8 cellular contexts compared by ENCODE assay signal in genomic region chr3:139629033-139629432, GRCh38. TPM values are rescaled to one million over a fixed set of nuclear protein-coding genes. Genes with fewer than 3 reads are reported as not detected.
DNase-seq lines count a peak whose midpoint lies in the region; ATAC-seq and TF ChIP-seq lines count a peak whose summit lies in the region.

No MANE protein-coding gene starts in this region.

- DNase-seq in LHCN-M2 (ENCODE audit: low read depth) (peak; percentile 3), choroid plexus epithelial cell (ENCODE audit: low read depth) (peak; percentile 21), foreskin melanocyte (no peak), uterus (no peak)

- H3K4me3 ChIP-seq in DOHH2 (ENCODE audit: low read length) (no peak overlapping the region), choroid plexus epithelial cell (ENCODE audit: low read depth, low read length) (no peak overlapping the region), uterus (no peak overlapping the region), gastroesophageal sphincter (no peak overlapping the region)

- TF ChIP-seq CTCF in DOHH2 (IDR thresholded peaks at IDR 0.05; ENCODE audit: low read depth, low read length, poor library complexity, severe bottlenecking) (peak; percentile 43), choroid plexus epithelial cell (conservative IDR thresholded peaks at IDR 0.05; ENCODE audit: low read depth, low read length) (peak; percentile 49), uterus (IDR thresholded peaks at IDR 0.05) (no peak), gastroesophageal sphincter (IDR thresholded peaks at IDR 0.05) (no peak)

- H3K9me2 ChIP-seq in DOHH2 (replicated peaks; ENCODE audit: control insufficient read depth, low read length) = no peaks in the 10 kb centered on the region

- no peaks in the 10 kb centered on the region for H4K20me1 ChIP-seq in DOHH2 (ENCODE audit: control insufficient read depth, insufficient read depth, low read depth, low read length)

- TF ChIP-seq EP300 in gastroesophageal sphincter (IDR thresholded peaks at IDR 0.05) = no peak

- no peaks in the 10 kb centered on the region for H3F3A ChIP-seq in DOHH2 (ENCODE audit: control insufficient read depth, insufficient read depth)

- no peaks in the 10 kb centered on the region for H3K36me3 ChIP-seq in DOHH2 (ENCODE audit: control insufficient read depth, low read length)
- H3K36me3 ChIP-seq in uterus = no peaks in the 10 kb centered on the region
- H3K36me3 ChIP-seq in gastroesophageal sphincter = peaks cover 0 to 19% of the 10 kb centered on the region in 2 donors

- H3K27ac ChIP-seq in DOHH2 (ENCODE audit: low read depth, low read length) = no peak overlapping the region
- H3K27ac ChIP-seq in uterus = no peak overlapping the region
- no peak overlapping the region for H3K27ac ChIP-seq in gastroesophageal sphincter

- no peak for TF ChIP-seq POLR2A in uterus (IDR thresholded peaks at IDR 0.05)
- TF ChIP-seq POLR2A in gastroesophageal sphincter (IDR thresholded peaks at IDR 0.05) = no peak

- H3K4me2 ChIP-seq in DOHH2 (ENCODE audit: low read length) = no peak overlapping the region

- H3K79me2 ChIP-seq in DOHH2 (ENCODE audit: control insufficient read depth, low read length) = no peaks in the 10 kb centered on the region

- intact Hi-C loops in uterus (cut with DNase I; ENCODE audit: low total_unique reads) = no loop called here

- peak; percentile 78 for ATAC-seq in GM19455 (IDR thresholded peaks at IDR 0.05; ENCODE audit: unreplicated experiment)
- no peak for ATAC-seq in GM19397 (IDR thresholded peaks at IDR 0.05; ENCODE audit: unreplicated experiment)
- no peak for ATAC-seq in gastroesophageal sphincter

- H3K9me3 ChIP-seq in DOHH2 (ENCODE audit: control insufficient read depth, insufficient read depth, low read length) (no peaks in the 10 kb centered on the region), uterus (no peaks in the 10 kb centered on the region), gastroesophageal sphincter (no peaks in the 10 kb centered on the region)

- H3K4me1 ChIP-seq in DOHH2 (ENCODE audit: control insufficient read depth, low read length) (no peaks in the 10 kb centered on the region), uterus (no peaks in the 10 kb centered on the region), gastroesophageal sphincter (no peaks in the 10 kb centered on the region)

- H3K27me3 ChIP-seq in DOHH2 (ENCODE audit: control insufficient read depth, low read length) (no peaks in the 10 kb centered on the region), uterus (no peaks in the 10 kb centered on the region), gastroesophageal sphincter (no peaks in the 10 kb centered on the region)

- WGBS in gastroesophageal sphincter (ENCODE audit: low coverage in 1 of 2), 2 donors = 100% methylated on average over 2 of the region's 3 CpGs

RNA-seq across cellular contexts. Expression of gene NMNAT3, which starts 48.7 kb away (rescaled TPM):
- not detected in 2 replicates for total RNA-seq in LHCN-M2 (2014; rRNA removed)
- polyA plus RNA-seq in LHCN-M2 (2012) = not detected
- 10 to 100 TPM in 1 of 4 donors, 1 to 10 TPM in 3; 2.4 to 17.2 (median 7.5) TPM for total RNA-seq in uterus
- 10 to 100 TPM in 2 of 4 donors, 1 to 10 TPM in 2; 9.6 to 17.1 (median 11.3) TPM for total RNA-seq in gastroesophageal sphincter

Comparison
In these comparisons a context has a peak if more than half of its experiments do, and no peak if none do; other contexts are left out.
1. CTCF ChIP-seq: peak in DOHH2 (single experiment) and choroid plexus epithelial cell (single experiment); none in uterus (0 of 4) and gastroesophageal sphincter (0 of 4).
2. DNase-seq: peak in LHCN-M2 (single experiment) and choroid plexus epithelial cell (single experiment); none in foreskin melanocyte (single experiment) and uterus (0 of 2).